ENCODE assay signal across 8 cellular contexts in genomic region chr5:95554647-95555548, GRCh38. TPM values are rescaled to one million over a fixed set of nuclear protein-coding genes. Genes with fewer than 3 reads are reported as not detected.
A peak's percentile ranks its signal among the peaks of the same experiment; 100 is the strongest.
DNase-seq lines count a peak whose midpoint lies in the region; ATAC-seq and TF ChIP-seq lines count a peak whose summit lies in the region.

ARSK (plus strand) TSS chr5:95555101; CDS start chr5:95555279, 178 bp downstream.
SKIC3 (minus strand) TSS chr5:95554977; CDS start chr5:95547150, 7,827 bp downstream.

- no peaks in the 10 kb centered on the region for H3K27me3 ChIP-seq in HUES48 (ENCODE audit: control insufficient read depth, insufficient read depth, low read length)
- H3K27me3 ChIP-seq in NT2/D1 (ENCODE audit: insufficient read depth, insufficient read length), result no peaks in the 10 kb centered on the region

- peak within 1 kb of the TSS; percentile 91 for H3K4me3 ChIP-seq in HUES48 (ENCODE audit: low read depth, low read length)
- H3K4me3 ChIP-seq in NT2/D1 (ENCODE audit: insufficient read length, low read depth), result peak within 1 kb of the TSS; percentile 73

- H3K9me3 Mint-ChIP-seq in Calu3 (ENCODE audit: low read depth, unreplicated experiment) (no peaks in the 10 kb centered on the region), endothelial cell (ENCODE audit: unreplicated experiment) (no peaks in the 10 kb centered on the region), mesothelial cell of epicardium (no peaks in the 10 kb centered on the region)

- H3K36me3 ChIP-seq in HUES48 (ENCODE audit: control insufficient read depth, insufficient read depth, low read length) (peaks cover 16% of the 10 kb centered on the region), NT2/D1 (ENCODE audit: insufficient read depth, insufficient read length, low read length) (peaks cover 22% of the 10 kb centered on the region)

- intact Hi-C loops in Calu3 (cut with micrococcal nuclease; ENCODE audit: unreplicated experiment), result no loop called here

- H3K4me3 Mint-ChIP-seq in Calu3 (ENCODE audit: low read depth, unreplicated experiment) (peak within 1 kb of the TSS; percentile 93), endothelial cell (ENCODE audit: unreplicated experiment) (peak within 1 kb of the TSS; percentile 100), mesothelial cell of epicardium (peak within 1 kb of the TSS; percentile 81)

- H3K4me1 ChIP-seq in HUES48 (ENCODE audit: control insufficient read depth, insufficient read depth, low read length) (peaks cover 13% of the 10 kb centered on the region), NT2/D1 (ENCODE audit: insufficient read depth, insufficient read length) (no peaks in the 10 kb centered on the region)

- TSS peak; percentile 59 for BruUV-seq in Calu3 (replicated peaks; lab: Mats Ljungman, UMichigan)

- CTCF ChIA-PET in Calu3 (lab: Charles Lee), result interaction anchor here (0.5 to 1.2 kb wide), 4 partner anchors 12 to 743 kb away, joined by 3 to 4 read pairs (median 4); no protein-coding TSS in a partner anchor

- no peaks in the 10 kb centered on the region for H3K27me3 Mint-ChIP-seq in Calu3 (ENCODE audit: unreplicated experiment)
- H3K27me3 Mint-ChIP-seq in endothelial cell (ENCODE audit: unreplicated experiment), result peaks cover 10% of the 10 kb centered on the region
- no peaks in the 10 kb centered on the region for H3K27me3 Mint-ChIP-seq in mesothelial cell of epicardium (ENCODE audit: low read depth)

- H3K27ac Mint-ChIP-seq in Calu3 (ENCODE audit: unreplicated experiment) (peak within 1 kb of the TSS; percentile 86), endothelial cell (ENCODE audit: unreplicated experiment) (peak within 1 kb of the TSS; percentile 89), mesothelial cell of epicardium (peak within 1 kb of the TSS; percentile 94)

- H3K27ac ChIP-seq in HUES48 (ENCODE audit: low read depth, low read length), result peak within 1 kb of the TSS; percentile 91

- H3K36me3 Mint-ChIP-seq in Calu3 (ENCODE audit: insufficient read depth, unreplicated experiment), result peaks cover 23% of the 10 kb centered on the region
- H3K36me3 Mint-ChIP-seq in endothelial cell (ENCODE audit: low read depth, unreplicated experiment), result peaks cover 7% of the 10 kb centered on the region
- peaks cover 8% of the 10 kb centered on the region for H3K36me3 Mint-ChIP-seq in mesothelial cell of epicardium

- H3K4me1 Mint-ChIP-seq in Calu3 (ENCODE audit: low read depth, unreplicated experiment), result peaks cover 11% of the 10 kb centered on the region
- peaks cover 10% of the 10 kb centered on the region for H3K4me1 Mint-ChIP-seq in endothelial cell (ENCODE audit: unreplicated experiment)
- H3K4me1 Mint-ChIP-seq in mesothelial cell of epicardium, result peaks cover 26% of the 10 kb centered on the region

- DNase-seq in Calu3 (peak; percentile 91), NT2/D1 (ENCODE audit: low read depth, low spot score) (peak; percentile 94), endothelial cell (ENCODE audit: low spot score) (peak; percentile 84), mesothelial cell of epicardium (ENCODE audit: low spot score in 2 of 2, unreplicated experiment in 2 of 2) (peak; percentile 82 to 93)
- peak; percentile 84 for DNase-seq in activated CD8-positive, alpha-beta memory T cell treated with anti-CD3 and anti-CD28 coated beads, Interleukin-2, amount 50 U/mL, for 4 hours
- peak; percentile 79 to 85 for DNase-seq in stimulated activated CD8-positive, alpha-beta memory T cell treated with anti-CD3 and anti-CD28 coated beads, Interleukin-15, amount 100 ng/mL, for 48 hours (ENCODE audit: low read depth in 2 of 2)

- peak; percentile 21 for TF ChIP-seq CTCF in Calu3 (IDR thresholded peaks at IDR 0.05; ENCODE audit: unreplicated experiment)
- TF ChIP-seq CTCF in endothelial cell (IDR thresholded peaks at IDR 0.05; ENCODE audit: unreplicated experiment), result no peak
- TF ChIP-seq CTCF in mesothelial cell of epicardium (IDR thresholded peaks at IDR 0.05; ENCODE audit: unreplicated experiment), result no peak

- H3K9me3 ChIP-seq in HUES48 (ENCODE audit: control insufficient read depth, insufficient read depth, low read length), result no peaks in the 10 kb centered on the region
- no peaks in the 10 kb centered on the region for H3K9me3 ChIP-seq in NT2/D1 (ENCODE audit: insufficient read depth, low read length)

- H3K9ac ChIP-seq in HUES48 (ENCODE audit: low read depth, low read length) (peak within 1 kb of the TSS; percentile 76), NT2/D1 (ENCODE audit: insufficient read length, low read depth) (peak within 1 kb of the TSS; percentile 89)

- peak; percentile 86 for ATAC-seq in GM21390 (IDR thresholded peaks at IDR 0.05; ENCODE audit: unreplicated experiment)

RNA-seq across cellular contexts. Expression of gene ARSK, which starts in this region (rescaled TPM):
- 6.6 and 7.1 TPM in 2 replicates for total RNA-seq in Calu3 (2022)
- total RNA-seq in endothelial cell (ENCODE audit: unreplicated experiment), result 5.5 TPM
- total RNA-seq in mesothelial cell of epicardium, result 8.7 to 10.4 TPM (median 9.2 TPM) in 3 replicates

RNA-seq across cellular contexts. Expression of gene SKIC3, which starts in this region (rescaled TPM):
- total RNA-seq in Calu3 (2022) (93.0 and 102 TPM in 2 replicates), endothelial cell (ENCODE audit: unreplicated experiment) (80.4 TPM), mesothelial cell of epicardium (96.6 to 102 TPM (median 101 TPM) in 3 replicates)

Comparison
In these comparisons a context has a peak if more than half of its experiments do, and no peak if none do; other contexts are left out.
1. Peak in every context shown above with its lines: DNase-seq, ATAC-seq, H3K4me3 ChIP-seq and H3K27ac ChIP-seq.